ENCODE assay signal across 8 cellular contexts in genomic region chr9:92140074-92140753, GRCh38. TPM values are rescaled to one million over a fixed set of nuclear protein-coding genes. Genes with fewer than 3 reads are reported as not detected.
DNase-seq lines count a peak whose midpoint lies in the region; ATAC-seq and TF ChIP-seq lines count a peak whose summit lies in the region.

No MANE protein-coding gene starts in this region.

- peak overlapping the region in 9 of 10 donors; percentile 40 to 84 (median 63) for H3K4me3 Mint-ChIP-seq in naive thymus-derived CD8-positive, alpha-beta T cell
- peak overlapping the region; percentile 5 to 42 for H3K4me3 Mint-ChIP-seq in stimulated activated naive B cell treated with anti-CD40 and anti-IgM and Interleukin-4, amounts not matched to agents 10 μg/mL and 1 μg/mL and 100 μg/mL, for 72 hours

- H4K20me1 ChIP-seq in OCI-LY1 (ENCODE audit: insufficient read depth, low read length), result no peaks in the 10 kb centered on the region

- TF ChIP-seq CTCF in GM12874 (IDR thresholded peaks at IDR 0.05; ENCODE audit: insufficient read depth, low read depth, low read length), result peak; percentile 97
- TF ChIP-seq CTCF in OCI-LY1 (IDR thresholded peaks at IDR 0.05; ENCODE audit: low read length), result peak; percentile 90
- TF ChIP-seq CTCF in epithelial cell of proximal tubule (conservative IDR thresholded peaks at IDR 0.05; ENCODE audit: low read depth, low read length), result peak; percentile 96

- H3K9me2 ChIP-seq in OCI-LY1 (ENCODE audit: low read depth, low read length), result no peaks in the 10 kb centered on the region

- H3K9ac ChIP-seq in OCI-LY1 (ENCODE audit: low read length), result no peak overlapping the region

- H3K4me3 ChIP-seq in OCI-LY1 (ENCODE audit: low read depth, low read length, poor library complexity, severe bottlenecking), result no peak overlapping the region
- H3K4me3 ChIP-seq in epithelial cell of proximal tubule (ENCODE audit: low read depth, low read length), result peak overlapping the region; percentile 83

- H3K9me3 Mint-ChIP-seq in naive thymus-derived CD8-positive, alpha-beta T cell, result no peaks in the 10 kb centered on the region
- no peaks in the 10 kb centered on the region for H3K9me3 Mint-ChIP-seq in stimulated activated naive B cell treated with anti-CD40 and anti-IgM and Interleukin-4, amounts not matched to agents 10 μg/mL and 1 μg/mL and 100 μg/mL, for 72 hours

- ATAC-seq in HG03571 (IDR thresholded peaks at IDR 0.05; ENCODE audit: unreplicated experiment), result peak; percentile 54
- peak; percentile 61 to 75 for ATAC-seq in naive thymus-derived CD8-positive, alpha-beta T cell
- peak; percentile 71 to 73 for ATAC-seq in stimulated activated naive B cell treated with anti-CD40 and anti-IgM and Interleukin-4, amounts not matched to agents 10 μg/mL and 1 μg/mL and 100 μg/mL, for 72 hours (replicated peaks)
- ATAC-seq in GM21723 (IDR thresholded peaks at IDR 0.05; ENCODE audit: unreplicated experiment), result no peak

- peak overlapping the region in 1 of 10 donors; percentile 34 for H3K27ac Mint-ChIP-seq in naive thymus-derived CD8-positive, alpha-beta T cell
- no peak overlapping the region for H3K27ac Mint-ChIP-seq in stimulated activated naive B cell treated with anti-CD40 and anti-IgM and Interleukin-4, amounts not matched to agents 10 μg/mL and 1 μg/mL and 100 μg/mL, for 72 hours

- no peak overlapping the region for H3K27ac ChIP-seq in OCI-LY1 (ENCODE audit: low read depth, low read length, poor library complexity, severe bottlenecking)

- H3K79me2 ChIP-seq in OCI-LY1 (ENCODE audit: insufficient read depth, low read length), result no peaks in the 10 kb centered on the region

- POLR2A ChIA-PET in naive thymus-derived CD8-positive, alpha-beta T cell (lab: Charles Lee), result no interaction called here

- H3K27me3 ChIP-seq in OCI-LY1 (ENCODE audit: insufficient read depth, low read length), result 0 out of 2 replicates have a peak, but pooled peaks cover 10% of the 10 kb centered on the region

- DNase-seq in activated T-cell treated with anti-CD3 and anti-CD28 coated beads for 1 hour (ENCODE audit: low read depth), result peak; percentile 59
- no peak for DNase-seq in epithelial cell of proximal tubule (ENCODE audit: low read depth)
- peak; percentile 37 to 79 (median 65) for DNase-seq in naive thymus-derived CD8-positive, alpha-beta T cell
- DNase-seq in stimulated activated naive B cell treated with anti-CD40 and anti-IgM and Interleukin-4, amounts not matched to agents 10 μg/mL and 1 μg/mL and 100 μg/mL, for 72 hours, result peak; percentile 61

- H3K4me2 ChIP-seq in OCI-LY1 (ENCODE audit: low read length), result peak overlapping the region; percentile 21; the same call in 1 of the 2 replicates

- no peak overlapping the region for H2AFZ ChIP-seq in OCI-LY1 (ENCODE audit: low read length)

- H3K36me3 Mint-ChIP-seq in naive thymus-derived CD8-positive, alpha-beta T cell, result no peaks in the 10 kb centered on the region
- no peaks in the 10 kb centered on the region for H3K36me3 Mint-ChIP-seq in stimulated activated naive B cell treated with anti-CD40 and anti-IgM and Interleukin-4, amounts not matched to agents 10 μg/mL and 1 μg/mL and 100 μg/mL, for 72 hours

- no peaks in the 10 kb centered on the region for H3K4me1 ChIP-seq in OCI-LY1 (ENCODE audit: insufficient read depth, low read length, severe bottlenecking)

- H3K27me3 Mint-ChIP-seq in naive thymus-derived CD8-positive, alpha-beta T cell, result peaks cover 15 to 61% (median 45%) of the 10 kb centered on the region in 5 donors
- peaks cover 50 to 66% of the 10 kb centered on the region in 2 donors for H3K27me3 Mint-ChIP-seq in stimulated activated naive B cell treated with anti-CD40 and anti-IgM and Interleukin-4, amounts not matched to agents 10 μg/mL and 1 μg/mL and 100 μg/mL, for 72 hours

- no peaks in the 10 kb centered on the region for H3K9me3 ChIP-seq in OCI-LY1 (ENCODE audit: low read length)

- H3K36me3 ChIP-seq in OCI-LY1 (ENCODE audit: insufficient read depth, low read length), result no peaks in the 10 kb centered on the region

- peaks cover 8 to 17% (median 9%) of the 10 kb centered on the region in 4 donors for H3K4me1 Mint-ChIP-seq in naive thymus-derived CD8-positive, alpha-beta T cell
- H3K4me1 Mint-ChIP-seq in stimulated activated naive B cell treated with anti-CD40 and anti-IgM and Interleukin-4, amounts not matched to agents 10 μg/mL and 1 μg/mL and 100 μg/mL, for 72 hours, result peaks cover 7 to 17% of the 10 kb centered on the region in 2 donors

- no peaks in the 10 kb centered on the region for H3F3A ChIP-seq in OCI-LY1 (ENCODE audit: insufficient read depth, low read length)

RNA-seq across cellular contexts. Expression of gene SPTLC1, which starts 25.0 kb away (rescaled TPM):
- total RNA-seq in epithelial cell of proximal tubule, result 84.4 and 91.8 TPM in 2 replicates
- total RNA-seq in naive thymus-derived CD8-positive, alpha-beta T cell, result 10 to 100 TPM; 57.0 to 58.2 TPM
- polyA plus RNA-seq in naive thymus-derived CD8-positive, alpha-beta T cell, result 10 to 100 TPM; 36.0 to 41.4 (median 40.5) TPM
